ENCODE assay signal across 10 cellular contexts in genomic region chr19:11323601-11324078, GRCh38. TPM values are rescaled to one million over a fixed set of nuclear protein-coding genes. Genes with fewer than 3 reads are reported as not detected.
DNase-seq lines count a peak whose midpoint lies in the region; ATAC-seq and TF ChIP-seq lines count a peak whose summit lies in the region.
"Had no signal": no experiment of that assay in that cellular context is flagged by ENCODE, and none has a peak within 500 bp of the region (broad histone marks: within the 10 kb centered on the region; RNA-seq: fewer than 3 reads in every experiment).

No MANE protein-coding gene starts in this region.

- no peaks in the 10 kb centered on the region for H3K9me3 Mint-ChIP-seq in Calu3 (ENCODE audit: low read depth, unreplicated experiment)
- H3K9me3 Mint-ChIP-seq in endothelial cell (ENCODE audit: unreplicated experiment): no peaks in the 10 kb centered on the region
- H3K9me3 Mint-ChIP-seq: activated T-cell treated with anti-CD3 and anti-CD28 coated beads, Interleukin-2, amount 50 U/mL, for 4 hours had no signal

- no peak overlapping the region for H3K4me3 Mint-ChIP-seq in Calu3 (ENCODE audit: low read depth, unreplicated experiment)
- no peak overlapping the region for H3K4me3 Mint-ChIP-seq in endothelial cell (ENCODE audit: unreplicated experiment)

- no peak for ATAC-seq in Panc1
- ATAC-seq in psoas muscle: peak in 1 of 4 donors; percentile 20
- ATAC-seq in GM19463 (IDR thresholded peaks at IDR 0.05; ENCODE audit: unreplicated experiment): no peak

- H3K4me3 ChIP-seq in Panc1 (ENCODE audit: low read depth in 2 of 2, low read length in 2 of 2): no peak overlapping the region
- no peak overlapping the region for H3K4me3 ChIP-seq in psoas muscle
- no peak overlapping the region for H3K4me3 ChIP-seq in ovary

- no peak for TF ChIP-seq POLR2A in ovary (IDR thresholded peaks at IDR 0.05)

- in situ Hi-C loops in Panc1 (cut with HindIII; ENCODE audit: low pct_unique_long_range_greater_than_20kb, low sequenced_read_pairs): loop anchor here (25.0 kb wide), 1 partner anchor 239 kb away; the partner anchor contains the start of gene ELOF1

- H3K4me1 Mint-ChIP-seq in Calu3 (ENCODE audit: low read depth, unreplicated experiment) (peaks cover 26% of the 10 kb centered on the region), endothelial cell (ENCODE audit: unreplicated experiment) (peaks cover 26% of the 10 kb centered on the region)

- no peak for TF ChIP-seq EP300 in ovary (IDR thresholded peaks at IDR 0.05)

- no peaks in the 10 kb centered on the region for H3K9me3 ChIP-seq in Panc1 (ENCODE audit: control insufficient read depth, insufficient read depth, low read depth, low read length)
- H3K9me3 ChIP-seq in psoas muscle: no peaks in the 10 kb centered on the region
- H3K9me3 ChIP-seq in ovary: no peaks in the 10 kb centered on the region

- H3K27ac ChIP-seq in Panc1 (ENCODE audit: low read length) (peak overlapping the region; percentile 7; the same call in 1 of the 2 replicates), psoas muscle (peak overlapping the region; percentile 65), ovary (peak overlapping the region in 1 of 2 donors; percentile 64)

- H3K36me3 Mint-ChIP-seq in Calu3 (ENCODE audit: insufficient read depth, unreplicated experiment) (no peaks in the 10 kb centered on the region), endothelial cell (ENCODE audit: low read depth, unreplicated experiment) (peaks cover 5% of the 10 kb centered on the region)

- POLR2A ChIA-PET in Panc1 (lab: Charles Lee): no interaction called here

- CTCF ChIA-PET in Calu3 (lab: Charles Lee): interaction anchor here (0.6 to 1.4 kb wide), 6 partner anchors 23 to 628 kb away, joined by 3 to 8 read pairs (median 3); partner anchors contain the start of genes CCDC159 and SWSAP1
- CTCF ChIA-PET in Panc1 (lab: Charles Lee): interaction anchor here (0.5 kb wide), 1 partner anchor 172 kb away, joined by 4 read pairs; no protein-coding TSS in a partner anchor

- H3K27me3 Mint-ChIP-seq in Calu3 (ENCODE audit: unreplicated experiment) (no peaks in the 10 kb centered on the region), endothelial cell (ENCODE audit: unreplicated experiment) (peaks cover 9% of the 10 kb centered on the region)

- H3K4me1 ChIP-seq in Panc1 (ENCODE audit: control insufficient read depth, insufficient read depth, low read length) (peaks cover 15% of the 10 kb centered on the region), psoas muscle (no peaks in the 10 kb centered on the region), ovary (ENCODE audit: insufficient read depth) (peaks cover 10% of the 10 kb centered on the region)

- no peak for TF ChIP-seq CTCF in Calu3 (IDR thresholded peaks at IDR 0.05; ENCODE audit: unreplicated experiment)
- no peak for TF ChIP-seq CTCF in Panc1 (IDR thresholded peaks at IDR 0.05)
- no peak for TF ChIP-seq CTCF in endothelial cell (IDR thresholded peaks at IDR 0.05; ENCODE audit: unreplicated experiment)
- no peak for TF ChIP-seq CTCF in psoas muscle (IDR thresholded peaks at IDR 0.05)
- TF ChIP-seq CTCF in ovary (IDR thresholded peaks at IDR 0.05): no peak

- intact Hi-C loops in Calu3 (cut with micrococcal nuclease; ENCODE audit: unreplicated experiment) (loop anchor here (10.0 kb wide), 1 partner anchor 51 kb away; the partner anchor contains the start of gene SWSAP1), Panc1 (cut with micrococcal nuclease; ENCODE audit: unreplicated experiment) (no loop called here), psoas muscle (cut with DNase I) (no loop called here), ovary (cut with DNase I) (no loop called here), posterior vena cava (cut with DNase I) (no loop called here)

- WGBS in psoas muscle, 3 donors: 63 to 67% (median 64%) methylated on average over 5 of the region's 5 CpGs
- WGBS in ovary, 3 donors: 75 to 86% (median 77%) methylated on average over 5 of the region's 5 CpGs

- H3K27ac Mint-ChIP-seq in Calu3 (ENCODE audit: unreplicated experiment) (peak overlapping the region; percentile 23), endothelial cell (ENCODE audit: unreplicated experiment) (peak overlapping the region; percentile 67)

- DNase-seq in Calu3 (no peak), Panc1 (ENCODE audit: low read depth, low spot score) (no peak), endothelial cell (ENCODE audit: low spot score) (no peak), psoas muscle (no peak), ovary (no peak), GM03348 (ENCODE audit: low spot score) (no peak), posterior vena cava (ENCODE audit: low spot score) (no peak)
- DNase-seq: activated T-cell treated with anti-CD3 and anti-CD28 coated beads, Interleukin-2, amount 50 U/mL, for 4 hours; NCI-H345 had no signal

- H3K27me3 ChIP-seq in Panc1 (ENCODE audit: control insufficient read depth, insufficient read depth, low read length): no peaks in the 10 kb centered on the region
- H3K27me3 ChIP-seq in psoas muscle (ENCODE audit: insufficient read depth in 3 of 3, low read length in 2 of 3): peaks cover 0 to 3% (median 2%) of the 10 kb centered on the region in 3 donors
- no peaks in the 10 kb centered on the region for H3K27me3 ChIP-seq in ovary

- H3K36me3 ChIP-seq in Panc1 (ENCODE audit: control insufficient read depth, insufficient read depth, low read length): no peaks in the 10 kb centered on the region; the same call in 1 of the 2 replicates
- peaks cover 0 to 25% of the 10 kb centered on the region in 2 donors for H3K36me3 ChIP-seq in psoas muscle (ENCODE audit: insufficient read depth in 1 of 2, low read depth in 1 of 2)
- H3K36me3 ChIP-seq in ovary: no peaks in the 10 kb centered on the region

- BruUV-seq in Calu3 (replicated peaks; lab: Mats Ljungman, UMichigan) (no TSS peak), Panc1 (replicated peaks; lab: Mats Ljungman, UMichigan) (TSS peak; percentile 72)

RNA-seq across cellular contexts. Expression of gene RAB3D, which starts 15.8 kb away (rescaled TPM):
- 7.1 and 10.0 TPM in 2 replicates for total RNA-seq in Calu3 (2022)
- total RNA-seq in Panc1 (2021; ENCODE audit: unreplicated experiment): 46.6 TPM
- polyA plus RNA-seq in Panc1 (2012; ENCODE audit: insufficient read length): 26.7 TPM
- total RNA-seq in endothelial cell (ENCODE audit: unreplicated experiment): 76.0 TPM
- total RNA-seq in psoas muscle: 1 to 10 TPM; 4.0 to 5.6 (median 4.3) TPM
- 1 to 10 TPM; 1.1 to 1.6 (median 1.4) TPM for polyA plus RNA-seq in psoas muscle
- total RNA-seq in ovary: 10 to 100 TPM in 5 of 7 donors, 1 to 10 TPM in 2; 6.8 to 27.2 (median 17.3) TPM
- 1 to 10 TPM; 4.7 to 9.1 TPM for polyA plus RNA-seq in ovary
- total RNA-seq in posterior vena cava: 10 to 100 TPM; 33.5 to 34.2 TPM

RNA-seq across cellular contexts. Expression of gene TMEM205, which starts 22.4 kb away (rescaled TPM):
- total RNA-seq in Calu3 (2022): 82.0 and 94.4 TPM in 2 replicates
- 133 TPM for total RNA-seq in Panc1 (2021; ENCODE audit: unreplicated experiment)
- 277 TPM for polyA plus RNA-seq in Panc1 (2012; ENCODE audit: insufficient read length)
- 68.9 TPM for total RNA-seq in endothelial cell (ENCODE audit: unreplicated experiment)
- total RNA-seq in psoas muscle: 10 to 100 TPM; 65.9 to 81.6 (median 70.5) TPM
- 10 to 100 TPM; 63.0 to 95.1 (median 90.4) TPM for polyA plus RNA-seq in psoas muscle
- total RNA-seq in ovary: 100 to 1,000 TPM in 2 of 7 donors, 10 to 100 TPM in 5; 64.0 to 296 (median 80.5) TPM
- polyA plus RNA-seq in ovary: 10 to 100 TPM; 71.4 to 99.5 TPM
- 10 to 100 TPM; 41.5 to 42.9 TPM for total RNA-seq in posterior vena cava

RNA-seq across cellular contexts. Expression of gene CCDC159, which starts 22.7 kb away (rescaled TPM):
- total RNA-seq in Calu3 (2022) (11.8 and 13.2 TPM in 2 replicates), Panc1 (2021; ENCODE audit: unreplicated experiment) (46.6 TPM), endothelial cell (ENCODE audit: unreplicated experiment) (22.3 TPM), psoas muscle (1 to 10 TPM; 2.4 to 9.2 (median 4.9) TPM), ovary (10 to 100 TPM; 21.0 to 38.6 (median 30.2) TPM), posterior vena cava (10 to 100 TPM; 13.0 to 20.9 TPM)
- 53.4 TPM for polyA plus RNA-seq in Panc1 (2012; ENCODE audit: insufficient read length)
- polyA plus RNA-seq in psoas muscle (1 to 10 TPM; 2.7 to 5.9 (median 5.3) TPM), ovary (10 to 100 TPM; 31.9 to 41.9 TPM)

RNA-seq across cellular contexts. Expression of gene TSPAN16, which starts 27.7 kb away (rescaled TPM):
- not detected in 2 replicates for total RNA-seq in Calu3 (2022)
- total RNA-seq in Panc1 (2021; ENCODE audit: unreplicated experiment): not detected
- not detected for polyA plus RNA-seq in Panc1 (2012; ENCODE audit: insufficient read length)
- total RNA-seq in endothelial cell (ENCODE audit: unreplicated experiment): not detected
- total RNA-seq in psoas muscle: not detected
- not detected for polyA plus RNA-seq in psoas muscle
- total RNA-seq in ovary: not detected
- not detected for polyA plus RNA-seq in ovary
- not detected for total RNA-seq in posterior vena cava
- total RNA-seq: activated T-cell treated with anti-CD3 and anti-CD28 coated beads, Interleukin-2, amount 50 U/mL, for 4 hours had no signal

RNA-seq across cellular contexts. Expression of gene PLPPR2, which starts 31.6 kb away (rescaled TPM):
- total RNA-seq in Calu3 (2022) (7.8 and 8.2 TPM in 2 replicates), Panc1 (2021; ENCODE audit: unreplicated experiment) (43.3 TPM), endothelial cell (ENCODE audit: unreplicated experiment) (13.7 TPM), psoas muscle (10 to 100 TPM; 14.1 to 33.6 (median 21.5) TPM), ovary (10 to 100 TPM; 12.3 to 42.5 (median 31.5) TPM), posterior vena cava (10 to 100 TPM; 38.4 to 40.2 TPM)
- polyA plus RNA-seq in Panc1 (2012; ENCODE audit: insufficient read length): 85.0 TPM
- polyA plus RNA-seq in psoas muscle (10 to 100 TPM in 2 of 3 donors, 1 to 10 TPM in 1; 4.3 to 30.9 (median 20.8) TPM), ovary (10 to 100 TPM; 11.6 to 23.2 TPM)
